In the genomic region with DNA sequence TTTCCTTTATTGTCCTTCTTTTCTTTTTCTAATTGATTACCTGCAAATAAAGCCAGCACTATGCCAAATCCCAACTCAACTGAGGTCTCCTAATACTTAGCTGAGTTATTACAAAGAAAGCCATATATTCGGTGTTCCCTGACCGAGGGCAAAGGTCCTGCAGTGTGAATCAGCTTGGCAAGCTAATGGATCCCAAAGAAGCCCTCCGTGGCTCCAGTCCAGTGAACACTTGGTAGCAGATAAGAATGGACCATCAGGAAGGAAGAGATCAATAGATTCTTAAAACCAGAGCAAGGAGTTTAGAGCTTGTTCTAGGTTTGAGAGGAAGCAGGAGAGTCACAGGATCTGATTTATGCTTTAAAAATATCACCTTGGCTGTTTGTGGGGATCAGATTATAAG, we compare ENCODE assay signal across 16 cellular contexts. TPM values are rescaled to one million over a fixed set of nuclear protein-coding genes. Genes with fewer than 3 reads are reported as not detected.
"Had no signal": no experiment of that assay in that cellular context is flagged by ENCODE, and none has a peak within 500 bp of the region (broad histone marks: within the 10 kb centered on the region; RNA-seq: fewer than 3 reads in every experiment).

No MANE protein-coding gene starts in this region.

- H3K27me3 ChIP-seq: adrenal gland, sigmoid colon, transverse colon had no signal

- H3K27ac ChIP-seq: adrenal gland, psoas muscle, sigmoid colon, transverse colon had no signal

- DNase-seq: activated CD4-positive, alpha-beta T cell treated with anti-CD3 and anti-CD28 coated beads, Interleukin-2, amount 50 U/mL, for 4 hours; activated gamma-delta T cell treated with Interleukin-2 at 50 U/mL for 16 hours; activated T-cell treated with anti-CD3 and anti-CD28 coated beads, Interleukin-2, amount 50 U/mL, for 48 hours; adrenal gland; glutamatergic neuron; midbrain; naive B cell; psoas muscle; sigmoid colon; stimulated activated CD4-positive, alpha-beta T cell treated with anti-CD3 and anti-CD28 coated beads, Interleukin-12 subunit alpha, Interleukin-12 subunit beta, amount 100 ng/mL, for 4 hours; substantia nigra; transverse colon had no signal

- H3K4me3 Mint-ChIP-seq: naive B cell had no signal

- H3K27ac Mint-ChIP-seq: naive B cell had no signal

- H3K4me3 ChIP-seq: adrenal gland, psoas muscle, sigmoid colon, transverse colon had no signal

- ATAC-seq: activated CD4-positive, CD25-positive, alpha-beta regulatory T cell treated with anti-CD3 and anti-CD28 coated beads, Interleukin-2, amount 50 U/mL, for 24 hours; esophagus mucosa; psoas muscle had no signal

- H3K27me3 Mint-ChIP-seq: naive B cell had no signal

- H3K9me3 ChIP-seq: adrenal gland, psoas muscle, sigmoid colon, transverse colon had no signal

- H3K4me1 ChIP-seq: adrenal gland, psoas muscle, sigmoid colon, transverse colon had no signal

- H3K36me3 ChIP-seq: adrenal gland, sigmoid colon, transverse colon had no signal

- H3K36me3 Mint-ChIP-seq: naive B cell had no signal

RNA-seq across cellular contexts. Expression of gene LDB2, which starts 8.5 kb away (rescaled TPM):
- total RNA-seq: T-helper 2 cell treated with Interferon-gamma antibody and Interleukin-4, amounts not matched to agents 100 ng/mL and 5 ng/mL, for 36 hours had no signal
- polyA plus RNA-seq: keratinocyte had no signal
